Comparison of ENCODE assay signal across 8 cellular contexts in genomic region chr11:82902086-82902485, GRCh38. TPM values are rescaled to one million over a fixed set of nuclear protein-coding genes. Genes with fewer than 3 reads are reported as not detected.
DNase-seq lines count a peak whose midpoint lies in the region; ATAC-seq, FAIRE-seq and TF ChIP-seq lines count a peak whose summit lies in the region.

No MANE protein-coding gene starts in this region.

- no peak for FAIRE-seq in keratinocyte (lab: Jason Lieb, UNC)

- peaks cover 33% of the 10 kb centered on the region for H3K79me2 ChIP-seq in keratinocyte (ENCODE audit: control insufficient read depth, insufficient read depth, low read length)

- H3K27me3 ChIP-seq in heart right ventricle: no peaks in the 10 kb centered on the region
- H3K27me3 ChIP-seq in keratinocyte (ENCODE audit: control insufficient read depth, extremely low read depth, insufficient read depth, low read length): no peaks in the 10 kb centered on the region
- no peaks in the 10 kb centered on the region for H3K27me3 ChIP-seq in upper lobe of left lung
- H3K27me3 ChIP-seq in transverse colon: no peaks in the 10 kb centered on the region

- no peak for ATAC-seq in heart right ventricle
- ATAC-seq in Right ventricle myocardium superior (ENCODE audit: poor library complexity): no peak
- ATAC-seq in activated naive CD4-positive, alpha-beta T cell treated with anti-CD3 and anti-CD28 coated beads, Interleukin-2, amount 50 U/mL, for 72 hours: no peak
- ATAC-seq in upper lobe of left lung (ENCODE audit: low FRiP score in 2 of 2): no peak
- no peak for ATAC-seq in HG02588 (IDR thresholded peaks at IDR 0.05; ENCODE audit: unreplicated experiment)

- H3K36me3 Mint-ChIP-seq in activated naive CD4-positive, alpha-beta T cell treated with anti-CD3 and anti-CD28 coated beads, Interleukin-2, amount 50 U/mL, for 72 hours: peaks cover 5 to 23% of the 10 kb centered on the region in 2 donors

- in situ Hi-C loops in transverse colon (cut with MboI; ENCODE audit: low pct_ligation_motif_present in 1 of 4, low pct_unique_long_range_greater_than_20kb in 1 of 4, low sequenced_read_pairs in 3 of 4): loop anchor here (5.0 to 25.0 kb wide), 8 partner anchors 163 to 383 kb away; partner anchors contain the start of genes ANKRD42 (in 2 of the 4), CCDC90B (in 1 of the 4) and PCF11 (in 1 of the 4)

- H2AFZ ChIP-seq in keratinocyte (ENCODE audit: control insufficient read depth, low read length): peak overlapping the region; percentile 79

- TF ChIP-seq EP300 in upper lobe of left lung (IDR thresholded peaks at IDR 0.05): no peak
- TF ChIP-seq EP300 in transverse colon (IDR thresholded peaks at IDR 0.05; ENCODE audit: low read depth): no peak

- no peaks in the 10 kb centered on the region for H3K9me1 ChIP-seq in keratinocyte (ENCODE audit: control insufficient read depth, extremely low read depth, insufficient read depth, low read length)

- no peak for DNase-seq in heart right ventricle
- DNase-seq in Right ventricle myocardium superior: no peak
- DNase-seq in activated naive CD4-positive, alpha-beta T cell treated with anti-CD3 and anti-CD28 coated beads, Interleukin-2, amount 50 U/mL, for 72 hours (ENCODE audit: low spot score in 2 of 2): no peak
- no peak for DNase-seq in keratinocyte (ENCODE audit: low read depth, low spot score)
- DNase-seq in upper lobe of left lung: no peak
- DNase-seq in NCI-H1105 treated with DMSO at 0.1 percent for 48 hours (lab: John Stamatoyannopoulos, UW): no peak
- no peak for DNase-seq in transverse colon

- TF ChIP-seq CTCF in heart right ventricle (IDR thresholded peaks at IDR 0.05) (no peak), keratinocyte (optimal IDR thresholded peaks at IDR 0.05 in 1 of 3, IDR thresholded peaks at IDR 0.05 in 1 of 3, conservative IDR thresholded peaks at IDR 0.05 in 1 of 3; ENCODE audit: extremely low read depth in 1 of 3, insufficient read depth in 2 of 3, low read length in 3 of 3) (no peak), upper lobe of left lung (IDR thresholded peaks at IDR 0.05) (no peak), transverse colon (IDR thresholded peaks at IDR 0.05) (no peak)

- H3K27ac ChIP-seq in heart right ventricle (no peak overlapping the region), keratinocyte (ENCODE audit: control insufficient read depth, insufficient read depth, low read length) (peak overlapping the region; percentile 81), upper lobe of left lung (no peak overlapping the region), transverse colon (peak overlapping the region in 1 of 4 donors; percentile 96)

- H3K9ac ChIP-seq in keratinocyte (ENCODE audit: control insufficient read depth, extremely low read depth, insufficient read depth, low read length): peak overlapping the region; percentile 75

- 5% methylated on average over 9 of the region's 9 CpGs for WGBS in heart right ventricle, 2 donors
- 7 to 12% methylated on average over 9 of the region's 9 CpGs for WGBS in upper lobe of left lung, 2 donors
- WGBS in transverse colon (ENCODE audit: low coverage in 1 of 2), 2 donors: 0 to 3% methylated on average over 5 to 9 of the region's 9 CpGs

- no peaks in the 10 kb centered on the region for H3K36me3 ChIP-seq in heart right ventricle
- H3K36me3 ChIP-seq in keratinocyte (ENCODE audit: control insufficient read depth in 2 of 2, extremely low read depth in 1 of 2, insufficient read depth in 2 of 2, low read length in 2 of 2): no peaks in the 10 kb centered on the region
- no peaks in the 10 kb centered on the region for H3K36me3 ChIP-seq in upper lobe of left lung
- no peaks in the 10 kb centered on the region for H3K36me3 ChIP-seq in transverse colon

- peaks cover 7 to 45% (median 25%) of the 10 kb centered on the region in 9 donors for H3K4me1 ChIP-seq in heart right ventricle
- peaks cover 26% of the 10 kb centered on the region for H3K4me1 ChIP-seq in keratinocyte (ENCODE audit: control insufficient read depth, extremely low read depth, insufficient read depth, low read length)
- peaks cover 12 to 36% (median 18%) of the 10 kb centered on the region in 4 donors for H3K4me1 ChIP-seq in upper lobe of left lung
- H3K4me1 ChIP-seq in transverse colon: peaks cover 7 to 37% (median 24%) of the 10 kb centered on the region in 4 donors

- H3K9me3 ChIP-seq in heart right ventricle: no peaks in the 10 kb centered on the region
- no peaks in the 10 kb centered on the region for H3K9me3 ChIP-seq in keratinocyte (ENCODE audit: control insufficient read depth, low read depth, low read length)
- no peaks in the 10 kb centered on the region for H3K9me3 ChIP-seq in upper lobe of left lung
- no peaks in the 10 kb centered on the region for H3K9me3 ChIP-seq in transverse colon

- H3K4me2 ChIP-seq in keratinocyte (ENCODE audit: control insufficient read depth, extremely low read depth, insufficient read depth, low read depth, low read length): peak overlapping the region; percentile 91

- dilution Hi-C loops in keratinocyte (cut with MboI; ENCODE audit: extremely low pct_ligation_motif_present, low sequenced_read_pairs): no loop called here

- TF ChIP-seq POLR2A in upper lobe of left lung (IDR thresholded peaks at IDR 0.05): no peak
- no peak for TF ChIP-seq POLR2A in transverse colon (IDR thresholded peaks at IDR 0.05)

- peak overlapping the region in 8 of 10 donors; percentile 57 to 85 (median 76) for H3K4me3 ChIP-seq in heart right ventricle
- H3K4me3 ChIP-seq in keratinocyte (ENCODE audit: control insufficient read depth in 2 of 3, extremely low read depth in 1 of 3, insufficient read depth in 2 of 3, low read depth in 1 of 3, low read length in 3 of 3): peak overlapping the region; percentile 53 to 91 (median 89)
- peak overlapping the region in 3 of 4 donors; percentile 61 to 70 (median 69) for H3K4me3 ChIP-seq in upper lobe of left lung
- peak overlapping the region in 2 of 4 donors; percentile 65 to 72 for H3K4me3 ChIP-seq in transverse colon

- peak overlapping the region; percentile 46 to 98 for H3K27ac Mint-ChIP-seq in activated naive CD4-positive, alpha-beta T cell treated with anti-CD3 and anti-CD28 coated beads, Interleukin-2, amount 50 U/mL, for 72 hours

- H3K9me3 Mint-ChIP-seq in activated naive CD4-positive, alpha-beta T cell treated with anti-CD3 and anti-CD28 coated beads, Interleukin-2, amount 50 U/mL, for 72 hours: no peaks in the 10 kb centered on the region

- intact Hi-C loops in heart right ventricle (cut with DNase I): loop anchor here (5.0 to 10.0 kb wide), 16 partner anchors 35 to 923 kb away; partner anchors contain the start of genes RAB30 (in 6 of the 10), PCF11 (in 4 of the 10), ANKRD42 (in 3 of the 10) and CCDC90B (in 1 of the 10)
- intact Hi-C loops in Right ventricle myocardium superior (cut with DNase I): loop anchor here (10.0 kb wide), 1 partner anchor 253 kb away; the partner anchor contains the start of gene PCF11
- intact Hi-C loops in transverse colon (cut with DNase I; ENCODE audit: low total_unique reads): loop anchor here (10.0 kb wide), 2 partner anchors 253 to 343 kb away; partner anchors contain the start of gene PCF11

- H4K20me1 ChIP-seq in keratinocyte (ENCODE audit: control insufficient read depth, extremely low read depth, insufficient read depth, low read length): no peaks in the 10 kb centered on the region

RNA-seq across cellular contexts. Expression of gene DDIAS, which starts 0.6 kb away (rescaled TPM):
- total RNA-seq in heart right ventricle (1 to 10 TPM in 3 of 10 donors, under 1 TPM in 7; 0.13 to 2.4 (median 0.65) TPM), Right ventricle myocardium superior (0.89 TPM), upper lobe of left lung (1 to 10 TPM in 4 of 6 donors, not detected in 2; 1.3 to 5.6 (median 3.2) TPM), transverse colon (1 to 10 TPM in 1 of 4 donors, under 1 TPM in 1, not detected in 2; 0.95 to 1.1 TPM)
- polyA plus RNA-seq in heart right ventricle (under 1 TPM; 0.37 to 0.38 TPM), keratinocyte (2.2 to 8.7 TPM (median 8.1 TPM) in 3 replicates)
- 10 to 100 TPM; 16.2 to 21.4 TPM for total RNA-seq in activated naive CD4-positive, alpha-beta T cell treated with anti-CD3 and anti-CD28 coated beads, Interleukin-2, amount 50 U/mL, for 72 hours
- polyA plus RNA-seq in keratinocyte (2011; ENCODE audit: low read depth): not detected
- polyA plus RNA-seq in keratinocyte (2011; cell fraction: cytosol; rRNA removed): 1.9 and 3.8 TPM in 2 replicates
- 2.7 and 3.3 TPM in 2 replicates for polyA plus RNA-seq in keratinocyte (2011; cell fraction: nucleus; rRNA removed)
- 0.23 and 5.7 TPM in 2 replicates for polyA plus RNA-seq in keratinocyte (2012; ENCODE audit: low replicate concordance)
- 3.1 to 16.8 TPM (median 14.9 TPM) in 3 replicates for polyA minus RNA-seq in keratinocyte
- 0.96 TPM for polyA minus RNA-seq in keratinocyte (2011; cell fraction: cytosol; rRNA and poly(A)+ RNA removed)
- polyA minus RNA-seq in keratinocyte (2011; cell fraction: nucleus; rRNA and poly(A)+ RNA removed): 2.6 and 2.8 TPM in 2 replicates

RNA-seq across cellular contexts. Expression of gene PRCP, which starts 1.9 kb away (rescaled TPM):
- total RNA-seq in heart right ventricle (10 to 100 TPM; 28.8 to 89.8 (median 41.4) TPM), Right ventricle myocardium superior (37.2 TPM), upper lobe of left lung (10 to 100 TPM; 11.5 to 84.5 (median 39.1) TPM), transverse colon (10 to 100 TPM; 20.9 to 34.8 (median 29.9) TPM)
- polyA plus RNA-seq in heart right ventricle (10 to 100 TPM; 18.0 to 42.0 TPM), keratinocyte (32.3 to 43.5 TPM (median 36.5 TPM) in 3 replicates)
- 10 to 100 TPM; 27.8 to 30.0 TPM for total RNA-seq in activated naive CD4-positive, alpha-beta T cell treated with anti-CD3 and anti-CD28 coated beads, Interleukin-2, amount 50 U/mL, for 72 hours
- 7.4 TPM for polyA plus RNA-seq in keratinocyte (2011; ENCODE audit: low read depth)
- polyA plus RNA-seq in keratinocyte (2011; cell fraction: cytosol; rRNA removed): 19.1 and 36.4 TPM in 2 replicates
- polyA plus RNA-seq in keratinocyte (2011; cell fraction: nucleus; rRNA removed): 43.6 and 50.2 TPM in 2 replicates
- polyA plus RNA-seq in keratinocyte (2012; ENCODE audit: low replicate concordance): 18.7 and 21.7 TPM in 2 replicates
- 7.9 to 32.2 TPM (median 27.3 TPM) in 3 replicates for polyA minus RNA-seq in keratinocyte
- 20.5 TPM for polyA minus RNA-seq in keratinocyte (2011; cell fraction: cytosol; rRNA and poly(A)+ RNA removed)
- polyA minus RNA-seq in keratinocyte (2011; cell fraction: nucleus; rRNA and poly(A)+ RNA removed): 16.8 and 34.7 TPM in 2 replicates
